ENCODE assay signal across 31 cellular contexts in the genomic region with DNA sequence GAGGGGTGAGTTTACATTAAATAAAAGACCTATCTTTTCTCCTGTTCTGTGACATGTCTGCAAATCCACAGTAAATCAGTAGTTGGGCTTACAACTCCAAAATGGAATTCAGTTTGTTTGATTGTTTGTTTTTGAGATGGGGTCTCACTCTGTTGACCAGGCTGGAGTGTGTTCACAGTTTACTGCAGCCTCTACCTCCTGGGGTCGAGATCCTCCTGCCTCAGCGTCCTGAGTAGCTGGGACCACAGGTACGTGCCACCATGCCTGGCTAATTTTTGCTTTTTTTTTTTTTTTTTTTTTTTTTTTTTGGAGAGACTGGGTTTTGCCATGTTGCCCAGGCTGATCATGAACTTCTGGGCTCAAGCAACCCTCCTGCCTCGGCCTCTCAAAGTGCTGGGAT.
A peak's percentile ranks its signal among the peaks of the same experiment; 100 is the strongest.
DNase-seq lines count a peak whose midpoint lies in the region; ATAC-seq and TF ChIP-seq lines count a peak whose summit lies in the region.
"Had no signal": no experiment of that assay in that cellular context is flagged by ENCODE, and none has a peak within 500 bp of the region (broad histone marks: within the 10 kb centered on the region; RNA-seq: fewer than 3 reads in every experiment).

No MANE protein-coding gene starts in this region.

- H3K27ac Mint-ChIP-seq in WTC11 = no peak overlapping the region
- H3K27ac Mint-ChIP-seq: B cell; CD14-positive monocyte; CD4-positive, alpha-beta memory T cell; CD4-positive, alpha-beta T cell; CD4-positive, CD25-positive, alpha-beta regulatory T cell; CD8-positive, alpha-beta T cell had no signal

- no peak overlapping the region for H3K27ac ChIP-seq in HEK293 (ENCODE audit: extremely low read depth, low read depth, low read length)
- H3K27ac ChIP-seq: 22Rv1; A549; BLaER1; BLaER1 treated with 17β-estradiol and CSF1 and Interleukin-3, amounts not matched to agents 10 nM and 100 nM; C4-2B had no signal

- H3K9me3 ChIP-seq in HEK293 (ENCODE audit: control insufficient read depth, insufficient read depth, low read depth, low read length) = no peaks in the 10 kb centered on the region
- H3K9me3 ChIP-seq: A549; BE2C; BLaER1; BLaER1 treated with 17β-estradiol and CSF1 and Interleukin-3, amounts not matched to agents 10 nM and 100 nM; Caco-2 had no signal

- H3K4me3 ChIP-seq in HEK293 (ENCODE audit: low read depth, low read length) = no peak overlapping the region
- H3K4me3 ChIP-seq: A549; BLaER1; BLaER1 treated with 17β-estradiol and CSF1 and Interleukin-3, amounts not matched to agents 10 nM and 100 nM had no signal

- CTCF ChIA-PET in HEK293 (lab: Yijun Ruan, JAX) = interaction anchor here (1.4 to 3.6 kb wide), 2 partner anchors 9 to 12 kb away, joined by 4 to 14 read pairs; no protein-coding TSS in a partner anchor
- CTCF ChIA-PET in WTC11 (lab: Charles Lee) = interaction anchor here (0.6 to 1.9 kb wide), 2 partner anchors 12 to 329 kb away, joined by 3 to 8 read pairs; no protein-coding TSS in a partner anchor

- no peak overlapping the region for H3K4me3 Mint-ChIP-seq in WTC11
- H3K4me3 Mint-ChIP-seq: B cell; CD4-positive, alpha-beta memory T cell; CD4-positive, alpha-beta T cell; CD4-positive, CD25-positive, alpha-beta regulatory T cell; CD8-positive, alpha-beta memory T cell; CD8-positive, alpha-beta T cell had no signal

- peaks cover 6% of the 10 kb centered on the region for H3K9me3 Mint-ChIP-seq in WTC11
- H3K9me3 Mint-ChIP-seq: CD4-positive, alpha-beta T cell; CD8-positive, alpha-beta T cell had no signal

- H3K36me3 Mint-ChIP-seq in WTC11 = no peaks in the 10 kb centered on the region
- H3K36me3 Mint-ChIP-seq: CD14-positive monocyte; CD4-positive, alpha-beta memory T cell; CD4-positive, CD25-positive, alpha-beta regulatory T cell; CD8-positive, alpha-beta T cell had no signal

- peaks cover 24% of the 10 kb centered on the region for H3K27me3 Mint-ChIP-seq in WTC11 (ENCODE audit: low read depth)

- no peak for ATAC-seq in WTC11
- ATAC-seq: CD8-positive, alpha-beta T cell had no signal

- POLR2A ChIA-PET in HEK293 (lab: Yijun Ruan, JAX) = no interaction called here
- POLR2A ChIA-PET in WTC11 (lab: Charles Lee) = no interaction called here

- DNase-seq in WTC11 (ENCODE audit: low spot score) (no peak), NOMO-1 treated with dmso at 0.1 percent for 144 hours (lab: John Stamatoyannopoulos, UW; ENCODE audit: unreplicated experiment) (no peak), NCI-H510A treated with DMSO at 0.1 percent for 48 hours (lab: John Stamatoyannopoulos, UW) (no peak)
- DNase-seq: 8988T; ACHN; AML-193; BE2C; C1 segment of cervical spinal cord; Caco-2; Calu3; CD4-positive, alpha-beta memory T cell; CD4-positive, alpha-beta T cell; CD4-positive, CD25-positive, alpha-beta regulatory T cell; CD8-positive, alpha-beta memory T cell; CD8-positive, alpha-beta T cell; COR-L47; DMS 273 treated with DMSO at 0.1 percent for 48 hours; DMS153; DMS53; DMS79; DMS79 treated with DMSO at 0.1 percent for 48 hours; DND-41; EL had no signal

- no peaks in the 10 kb centered on the region for H3K36me3 ChIP-seq in HEK293 (ENCODE audit: control insufficient read depth in 2 of 2, insufficient read depth in 1 of 2, low read length in 2 of 2)
- H3K36me3 ChIP-seq: BE2C; BLaER1; BLaER1 treated with 17β-estradiol and CSF1 and Interleukin-3, amounts not matched to agents 10 nM and 100 nM had no signal

- TF ChIP-seq CTCF in HEK293 (tag by site-specific recombination; IDR thresholded peaks at IDR 0.05) (no peak), WTC11 (IDR thresholded peaks at IDR 0.05) (no peak)

- peaks cover 2% of the 10 kb centered on the region; the same call in 1 of the 2 replicates for H3K4me1 ChIP-seq in HEK293 (ENCODE audit: control insufficient read depth, insufficient read depth, low read length)
- H3K4me1 ChIP-seq: A549, BE2C, Caco-2 had no signal

- peaks cover 35% of the 10 kb centered on the region for H3K4me1 Mint-ChIP-seq in WTC11
- H3K4me1 Mint-ChIP-seq: B cell; CD14-positive monocyte; CD4-positive, CD25-positive, alpha-beta regulatory T cell had no signal

TF ChIP-seq in HEK293, 187 proteins besides CTCF, POLR2A, EP300 and RAD21:
- TF ChIP-seq ZNF426 (tag by site-specific recombination; IDR thresholded peaks at IDR 0.05) = no peak
- TF ChIP-seq, protein P1, sequence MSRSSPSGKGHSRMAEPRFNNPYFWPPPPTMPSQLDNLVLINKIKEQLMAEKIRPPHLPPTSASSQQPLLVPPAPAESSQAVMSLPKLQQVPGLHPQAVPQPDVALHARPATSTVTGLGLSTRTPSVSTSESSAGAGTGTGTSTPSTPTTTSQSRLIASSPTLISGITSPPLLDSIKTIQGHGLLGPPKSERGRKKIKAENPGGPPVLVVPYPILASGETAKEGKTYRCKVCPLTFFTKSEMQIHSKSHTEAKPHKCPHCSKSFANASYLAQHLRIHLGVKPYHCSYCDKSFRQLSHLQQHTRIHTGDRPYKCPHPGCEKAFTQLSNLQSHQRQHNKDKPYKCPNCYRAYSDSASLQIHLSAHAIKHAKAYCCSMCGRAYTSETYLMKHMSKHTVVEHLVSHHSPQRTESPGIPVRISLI (tag by site-specific recombination; IDR thresholded peaks at IDR 0.05) = peak; percentile 62; the same call in 1 of the 2 replicates

TF ChIP-seq in WTC11, 78 proteins besides CTCF, POLR2A, EP300 and RAD21 (continues in another document):
- TF ChIP-seq, protein P2, sequence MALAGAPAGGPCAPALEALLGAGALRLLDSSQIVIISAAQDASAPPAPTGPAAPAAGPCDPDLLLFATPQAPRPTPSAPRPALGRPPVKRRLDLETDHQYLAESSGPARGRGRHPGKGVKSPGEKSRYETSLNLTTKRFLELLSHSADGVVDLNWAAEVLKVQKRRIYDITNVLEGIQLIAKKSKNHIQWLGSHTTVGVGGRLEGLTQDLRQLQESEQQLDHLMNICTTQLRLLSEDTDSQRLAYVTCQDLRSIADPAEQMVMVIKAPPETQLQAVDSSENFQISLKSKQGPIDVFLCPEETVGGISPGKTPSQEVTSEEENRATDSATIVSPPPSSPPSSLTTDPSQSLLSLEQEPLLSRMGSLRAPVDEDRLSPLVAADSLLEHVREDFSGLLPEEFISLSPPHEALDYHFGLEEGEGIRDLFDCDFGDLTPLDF (CRISPR knock-in tag; IDR thresholded peaks at IDR 0.05) = no peak
- peak; percentile 69; the same call in 1 of the 2 replicates for TF ChIP-seq ZNF121 (CRISPR knock-in tag; IDR thresholded peaks at IDR 0.05)
- TF ChIP-seq, protein P3, sequence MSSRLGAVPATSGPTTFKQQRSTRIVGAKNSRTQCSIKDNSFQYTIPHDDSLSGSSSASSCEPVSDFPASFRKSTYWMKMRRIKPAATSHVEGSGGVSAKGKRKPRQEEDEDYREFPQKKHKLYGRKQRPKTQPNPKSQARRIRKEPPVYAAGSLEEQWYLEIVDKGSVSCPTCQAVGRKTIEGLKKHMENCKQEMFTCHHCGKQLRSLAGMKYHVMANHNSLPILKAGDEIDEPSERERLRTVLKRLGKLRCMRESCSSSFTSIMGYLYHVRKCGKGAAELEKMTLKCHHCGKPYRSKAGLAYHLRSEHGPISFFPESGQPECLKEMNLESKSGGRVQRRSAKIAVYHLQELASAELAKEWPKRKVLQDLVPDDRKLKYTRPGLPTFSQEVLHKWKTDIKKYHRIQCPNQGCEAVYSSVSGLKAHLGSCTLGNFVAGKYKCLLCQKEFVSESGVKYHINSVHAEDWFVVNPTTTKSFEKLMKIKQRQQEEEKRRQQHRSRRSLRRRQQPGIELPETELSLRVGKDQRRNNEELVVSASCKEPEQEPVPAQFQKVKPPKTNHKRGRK (CRISPR knock-in tag; IDR thresholded peaks at IDR 0.05; ENCODE audit: borderline replicate concordance) = no peak
- TF ChIP-seq, protein P4, sequence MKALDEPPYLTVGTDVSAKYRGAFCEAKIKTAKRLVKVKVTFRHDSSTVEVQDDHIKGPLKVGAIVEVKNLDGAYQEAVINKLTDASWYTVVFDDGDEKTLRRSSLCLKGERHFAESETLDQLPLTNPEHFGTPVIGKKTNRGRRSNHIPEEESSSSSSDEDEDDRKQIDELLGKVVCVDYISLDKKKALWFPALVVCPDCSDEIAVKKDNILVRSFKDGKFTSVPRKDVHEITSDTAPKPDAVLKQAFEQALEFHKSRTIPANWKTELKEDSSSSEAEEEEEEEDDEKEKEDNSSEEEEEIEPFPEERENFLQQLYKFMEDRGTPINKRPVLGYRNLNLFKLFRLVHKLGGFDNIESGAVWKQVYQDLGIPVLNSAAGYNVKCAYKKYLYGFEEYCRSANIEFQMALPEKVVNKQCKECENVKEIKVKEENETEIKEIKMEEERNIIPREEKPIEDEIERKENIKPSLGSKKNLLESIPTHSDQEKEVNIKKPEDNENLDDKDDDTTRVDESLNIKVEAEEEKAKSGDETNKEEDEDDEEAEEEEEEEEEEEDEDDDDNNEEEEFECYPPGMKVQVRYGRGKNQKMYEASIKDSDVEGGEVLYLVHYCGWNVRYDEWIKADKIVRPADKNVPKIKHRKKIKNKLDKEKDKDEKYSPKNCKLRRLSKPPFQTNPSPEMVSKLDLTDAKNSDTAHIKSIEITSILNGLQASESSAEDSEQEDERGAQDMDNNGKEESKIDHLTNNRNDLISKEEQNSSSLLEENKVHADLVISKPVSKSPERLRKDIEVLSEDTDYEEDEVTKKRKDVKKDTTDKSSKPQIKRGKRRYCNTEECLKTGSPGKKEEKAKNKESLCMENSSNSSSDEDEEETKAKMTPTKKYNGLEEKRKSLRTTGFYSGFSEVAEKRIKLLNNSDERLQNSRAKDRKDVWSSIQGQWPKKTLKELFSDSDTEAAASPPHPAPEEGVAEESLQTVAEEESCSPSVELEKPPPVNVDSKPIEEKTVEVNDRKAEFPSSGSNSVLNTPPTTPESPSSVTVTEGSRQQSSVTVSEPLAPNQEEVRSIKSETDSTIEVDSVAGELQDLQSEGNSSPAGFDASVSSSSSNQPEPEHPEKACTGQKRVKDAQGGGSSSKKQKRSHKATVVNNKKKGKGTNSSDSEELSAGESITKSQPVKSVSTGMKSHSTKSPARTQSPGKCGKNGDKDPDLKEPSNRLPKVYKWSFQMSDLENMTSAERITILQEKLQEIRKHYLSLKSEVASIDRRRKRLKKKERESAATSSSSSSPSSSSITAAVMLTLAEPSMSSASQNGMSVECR (CRISPR knock-in tag; IDR thresholded peaks at IDR 0.05; ENCODE audit: borderline replicate concordance) = no peak
- no peak for TF ChIP-seq IRF2 (CRISPR knock-in tag; IDR thresholded peaks at IDR 0.05; ENCODE audit: borderline replicate concordance, low read depth)
- TF ChIP-seq HMGA2 (CRISPR knock-in tag; IDR thresholded peaks at IDR 0.05) = no peak
